ENCODE assay signal across 9 cellular contexts in the genomic region with DNA sequence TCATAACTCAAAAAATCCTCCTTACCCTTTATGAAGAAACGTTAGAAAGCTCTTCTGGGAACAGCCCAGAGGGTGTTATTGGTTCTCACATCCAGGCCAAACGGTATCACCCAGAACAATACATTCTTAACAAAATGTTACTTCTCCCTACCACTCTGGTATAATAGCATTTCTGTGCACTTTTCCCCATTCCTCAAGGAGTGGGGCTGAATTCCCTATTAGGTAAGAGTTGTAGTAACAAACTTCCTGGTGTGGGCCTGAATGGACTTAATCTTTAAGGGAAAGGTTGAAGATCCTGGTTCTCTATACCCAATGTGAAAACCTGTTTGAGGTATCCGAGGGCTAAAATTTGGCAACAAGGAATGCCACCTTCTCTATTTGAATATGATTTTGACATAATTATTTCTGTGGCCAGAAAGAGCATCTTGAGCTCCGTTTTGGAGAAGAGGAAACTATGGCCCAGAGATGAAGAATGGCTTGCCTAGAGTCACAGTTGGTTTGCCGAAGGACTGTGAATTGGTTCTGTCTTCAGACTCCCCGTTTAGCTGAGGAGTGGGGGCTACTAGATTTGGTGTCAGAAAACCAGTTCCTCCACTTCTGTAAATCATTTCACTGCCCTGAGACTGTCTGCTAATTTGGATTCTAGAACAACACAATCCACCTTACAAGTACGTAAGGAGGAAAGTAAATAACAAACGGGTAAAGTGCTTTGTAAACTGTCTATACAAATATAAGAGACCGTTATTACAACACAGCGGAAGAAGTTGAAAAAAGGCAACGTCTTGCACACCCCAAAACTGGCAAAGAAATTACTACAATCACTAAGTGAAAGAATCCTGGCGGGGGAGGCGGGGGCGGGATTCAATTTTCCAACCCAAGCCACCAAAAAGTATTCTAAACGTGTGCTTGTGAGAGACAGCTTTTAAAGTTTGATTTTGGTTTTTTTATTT. TPM values are rescaled to one million over a fixed set of nuclear protein-coding genes. Genes with fewer than 3 reads are reported as not detected.
DNase-seq lines count a peak whose midpoint lies in the region; ATAC-seq and TF ChIP-seq lines count a peak whose summit lies in the region.
"Had no signal": no experiment of that assay in that cellular context is flagged by ENCODE, and none has a peak within 500 bp of the region (broad histone marks: within the 10 kb centered on the region; RNA-seq: fewer than 3 reads in every experiment).

No MANE protein-coding gene starts in this region.

- H3K4me3 Mint-ChIP-seq in activated naive CD4-positive, alpha-beta T cell treated with anti-CD3 and anti-CD28 coated beads, Interleukin-2, amount 10 ng/mL, durations not matched to agents 7 days and 5 days = no peak overlapping the region
- H3K4me3 Mint-ChIP-seq in T-helper 17 cell = no peak overlapping the region

- peaks cover 3% of the 10 kb centered on the region for H3K27me3 Mint-ChIP-seq in activated naive CD4-positive, alpha-beta T cell treated with anti-CD3 and anti-CD28 coated beads, Interleukin-2, amount 10 ng/mL, durations not matched to agents 7 days and 5 days
- H3K27me3 Mint-ChIP-seq in T-helper 17 cell = no peaks in the 10 kb centered on the region

- H3K4me2 ChIP-seq in DND-41 (ENCODE audit: insufficient read depth, low read length) = peak overlapping the region; percentile 67

- peak overlapping the region; percentile 95 for H3K27ac ChIP-seq in DND-41 (ENCODE audit: low read length)

- peaks cover 18% of the 10 kb centered on the region for H3K36me3 Mint-ChIP-seq in activated naive CD4-positive, alpha-beta T cell treated with anti-CD3 and anti-CD28 coated beads, Interleukin-2, amount 10 ng/mL, durations not matched to agents 7 days and 5 days
- peaks cover 6% of the 10 kb centered on the region for H3K36me3 Mint-ChIP-seq in T-helper 17 cell (ENCODE audit: low read depth)

- H3K4me1 Mint-ChIP-seq in activated naive CD4-positive, alpha-beta T cell treated with anti-CD3 and anti-CD28 coated beads, Interleukin-2, amount 10 ng/mL, durations not matched to agents 7 days and 5 days = peaks cover 21% of the 10 kb centered on the region
- H3K4me1 Mint-ChIP-seq in T-helper 17 cell = peaks cover 19% of the 10 kb centered on the region

- ATAC-seq in DND-41 (ENCODE audit: insufficient read depth, low read depth) (no peak), T-helper 17 cell (no peak), GM19455 (IDR thresholded peaks at IDR 0.05; ENCODE audit: unreplicated experiment) (no peak), HG02588 (IDR thresholded peaks at IDR 0.05; ENCODE audit: unreplicated experiment) (no peak)

- peaks cover 32% of the 10 kb centered on the region for H3K4me1 ChIP-seq in DND-41 (ENCODE audit: insufficient read depth, low read length)

- H3K4me3 ChIP-seq in DND-41 (ENCODE audit: low read depth in 1 of 2, low read length in 2 of 2) (peak overlapping the region; percentile 74 to 76; a peak in 3 of 4 replicates), iPS-18c (ENCODE audit: insufficient read depth, low read depth, low read length) (peak overlapping the region; percentile 81)

- CTCF ChIA-PET in activated naive CD4-positive, alpha-beta T cell treated with anti-CD3 and anti-CD28 coated beads, Interleukin-2, amount 10 ng/mL, durations not matched to agents 7 days and 5 days (lab: Charles Lee) = interaction anchor here (0.7 kb wide), 1 partner anchor 22 kb away, joined by 3 read pairs; no protein-coding TSS in a partner anchor

- H3K9ac ChIP-seq in DND-41 (ENCODE audit: low read depth, low read length) = peak overlapping the region; percentile 99

- H3K27me3 ChIP-seq in DND-41 (ENCODE audit: insufficient read depth, low read length, poor library complexity) = no peaks in the 10 kb centered on the region

- H2AFZ ChIP-seq in DND-41 (ENCODE audit: low read depth, low read length) = no peak overlapping the region

- H3K27ac Mint-ChIP-seq in activated naive CD4-positive, alpha-beta T cell treated with anti-CD3 and anti-CD28 coated beads, Interleukin-2, amount 10 ng/mL, durations not matched to agents 7 days and 5 days = no peak overlapping the region
- H3K27ac Mint-ChIP-seq in T-helper 17 cell = no peak overlapping the region

- H3K79me2 ChIP-seq in DND-41 (ENCODE audit: insufficient read depth, low read length) = peaks cover 76% of the 10 kb centered on the region

- H4K20me1 ChIP-seq in DND-41 (ENCODE audit: insufficient read depth, low read length) = peaks cover 12% of the 10 kb centered on the region; the same call in 1 of the 2 replicates

- H3K9me3 ChIP-seq in DND-41 (ENCODE audit: insufficient read depth, low read length, severe bottlenecking) (no peaks in the 10 kb centered on the region), iPS-18c (ENCODE audit: control insufficient read depth, insufficient read depth, low read length) (peaks cover 2% of the 10 kb centered on the region), T-helper 17 cell (ENCODE audit: control insufficient read depth, low read length, poor library complexity, severe bottlenecking) (no peaks in the 10 kb centered on the region)

- H3K36me3 ChIP-seq in DND-41 (ENCODE audit: insufficient read depth, low read length) = peaks cover 23% of the 10 kb centered on the region

- no peak for TF ChIP-seq CTCF in DND-41 (IDR thresholded peaks at IDR 0.05; ENCODE audit: borderline replicate concordance, extremely low read depth, low read length, poor library complexity, severe bottlenecking)

- DNase-seq in DND-41 (no peak), MV-4-11 (lab: John Stamatoyannopoulos, UW) (peak; percentile 73), T-helper 17 cell (no peak)
- DNase-seq in activated naive CD4-positive, alpha-beta T cell treated with anti-CD3 and anti-CD28 coated beads, Interleukin-2, amount 10 ng/mL, durations not matched to agents 7 days and 5 days = peak; percentile 52
- DNase-seq in stimulated activated CD4-positive, alpha-beta T cell treated with anti-CD3 and anti-CD28 coated beads, Interleukin-1b, Interleukin-23, amount 100 ng/mL, for 4 hours (ENCODE audit: low read depth in 2 of 2) = peak; percentile 58 to 60

- H3K9me3 Mint-ChIP-seq in activated naive CD4-positive, alpha-beta T cell treated with anti-CD3 and anti-CD28 coated beads, Interleukin-2, amount 10 ng/mL, durations not matched to agents 7 days and 5 days = no peaks in the 10 kb centered on the region

RNA-seq across cellular contexts. Expression of gene ANP32E, which starts 2.3 kb away (rescaled TPM):
- 10 to 100 TPM; 45.4 to 50.2 TPM for total RNA-seq in T-helper 17 cell

RNA-seq across cellular contexts. Expression of gene CA14, which starts 23.9 kb away (rescaled TPM):
- total RNA-seq in T-helper 17 cell = not detected
- total RNA-seq: subcutaneous adipose tissue had no signal

RNA-seq across cellular contexts. Expression of gene APH1A, which starts 35.2 kb away (rescaled TPM):
- 100 to 1,000 TPM; 118 TPM for total RNA-seq in T-helper 17 cell

RNA-seq across cellular contexts. Expression of gene C1orf54, which starts 39.0 kb away (rescaled TPM):
- total RNA-seq in T-helper 17 cell = 1 to 10 TPM; 4.6 to 6.6 TPM

RNA-seq across cellular contexts. Expression of gene CIART, which starts 48.7 kb away (rescaled TPM):
- 1 to 10 TPM; 3.6 to 4.5 TPM for total RNA-seq in T-helper 17 cell

Comparison
In these comparisons a context has a peak if more than half of its experiments do, and no peak if none do; other contexts are left out.
1. DNase-seq: peak in MV-4-11 (single experiment), activated naive CD4-positive, alpha-beta T cell treated with anti-CD3 and anti-CD28 coated beads, Interleukin-2, amount 10 ng/mL, durations not matched to agents 7 days and 5 days (single experiment) and stimulated activated CD4-positive, alpha-beta T cell treated with anti-CD3 and anti-CD28 coated beads, Interleukin-1b, Interleukin-23, amount 100 ng/mL, for 4 hours (2 of 2); none in DND-41 (single experiment) and T-helper 17 cell (0 of 3).